ENCODE assay signal across 8 cellular contexts in the genomic region with DNA sequence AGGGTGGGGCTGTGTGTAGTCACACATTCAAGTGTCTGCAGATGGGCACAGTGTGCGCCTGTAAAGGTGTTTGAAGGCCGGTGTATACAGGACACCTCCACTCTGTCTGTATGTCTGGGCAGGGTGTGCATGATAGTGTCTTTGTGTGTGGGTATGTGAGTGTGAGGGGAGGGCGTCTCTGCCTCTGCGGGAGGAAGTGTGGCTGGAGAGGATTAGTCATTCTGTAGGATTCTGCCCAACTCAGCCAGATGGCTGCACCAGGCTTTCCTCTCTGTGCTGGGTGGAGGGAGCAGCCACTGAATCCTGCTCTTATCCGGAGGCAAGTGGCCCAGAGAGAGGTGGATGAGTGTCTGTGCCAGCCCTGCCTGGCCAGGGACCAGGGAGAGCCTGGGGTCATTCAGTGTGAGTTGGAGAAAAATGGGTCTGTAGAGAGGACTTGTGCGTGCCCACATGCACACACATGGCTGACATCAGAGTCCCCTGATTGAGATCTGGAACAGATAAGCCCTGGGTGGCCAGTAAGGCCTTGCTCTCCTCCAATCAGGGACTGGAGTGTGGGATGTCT. TPM values are rescaled to one million over a fixed set of nuclear protein-coding genes. Genes with fewer than 3 reads are reported as not detected.
DNase-seq lines count a peak whose midpoint lies in the region; ATAC-seq and TF ChIP-seq lines count a peak whose summit lies in the region.

No MANE protein-coding gene starts in this region.

- H3K27me3 Mint-ChIP-seq in activated naive CD4-positive, alpha-beta T cell treated with anti-CD3 and anti-CD28 coated beads, Interleukin-2, amount 50 U/mL, for 24 hours: no peaks in the 10 kb centered on the region
- no peaks in the 10 kb centered on the region for H3K27me3 Mint-ChIP-seq in osteocyte (ENCODE audit: unreplicated experiment)

- no peak for TF ChIP-seq EP300 in tibial nerve (IDR thresholded peaks at IDR 0.05)

- WGBS in tibial nerve, 2 donors: 2 to 4% methylated on average over 6 of the region's 6 CpGs

- peak overlapping the region; percentile 69 to 86 (median 80) for H3K4me3 ChIP-seq in tibial nerve

- peak overlapping the region; percentile 98 to 99 (median 99) for H3K27ac ChIP-seq in tibial nerve

- peak; percentile 57 for DNase-seq in AG09319 (ENCODE audit: extremely low read depth, low read depth)
- peak; percentile 14 for DNase-seq in GOT3 (lab: John Stamatoyannopoulos, UW)
- peak; percentile 97 for DNase-seq in RPMI7951 (ENCODE audit: low read depth)
- DNase-seq in Right ventricle myocardium inferior (ENCODE audit: missing footprints): no peak
- no peak for DNase-seq in osteocyte (ENCODE audit: extremely low spot score, unreplicated experiment)
- peak in 1 of 2 donors; percentile 65 for DNase-seq in tibial nerve (ENCODE audit: low spot score in 2 of 2)

- no peaks in the 10 kb centered on the region for H3K9me3 Mint-ChIP-seq in activated naive CD4-positive, alpha-beta T cell treated with anti-CD3 and anti-CD28 coated beads, Interleukin-2, amount 50 U/mL, for 24 hours
- H3K9me3 Mint-ChIP-seq in osteocyte (ENCODE audit: unreplicated experiment): no peaks in the 10 kb centered on the region

- intact Hi-C loops in Right ventricle myocardium inferior (cut with DNase I): loop anchor here (5.0 kb wide), 1 partner anchor 45 kb away; a partner anchor contains a TSS

- no peaks in the 10 kb centered on the region for H3K9me3 ChIP-seq in tibial nerve

- H3K36me3 ChIP-seq in tibial nerve: peaks cover 3 to 33% (median 25%) of the 10 kb centered on the region in 3 donors

- TF ChIP-seq CTCF in AG09319 (IDR thresholded peaks at IDR 0.05; ENCODE audit: low read depth, low read length) (no peak), osteocyte (IDR thresholded peaks at IDR 0.05) (no peak), tibial nerve (IDR thresholded peaks at IDR 0.05) (no peak)

- H3K36me3 Mint-ChIP-seq in activated naive CD4-positive, alpha-beta T cell treated with anti-CD3 and anti-CD28 coated beads, Interleukin-2, amount 50 U/mL, for 24 hours: no peaks in the 10 kb centered on the region
- peaks cover 10% of the 10 kb centered on the region for H3K36me3 Mint-ChIP-seq in osteocyte (ENCODE audit: unreplicated experiment)

- peak overlapping the region; percentile 33 for H3K27ac Mint-ChIP-seq in activated naive CD4-positive, alpha-beta T cell treated with anti-CD3 and anti-CD28 coated beads, Interleukin-2, amount 50 U/mL, for 24 hours
- H3K27ac Mint-ChIP-seq in osteocyte (ENCODE audit: unreplicated experiment): peak overlapping the region; percentile 95

- H3K4me1 ChIP-seq in tibial nerve: peaks cover 0 to 37% (median 21%) of the 10 kb centered on the region in 4 donors

- TF ChIP-seq POLR2A in tibial nerve (IDR thresholded peaks at IDR 0.05): no peak

- ATAC-seq in Right ventricle myocardium inferior: peak; percentile 53
- ATAC-seq in HG03025 (IDR thresholded peaks at IDR 0.05; ENCODE audit: low FRiP score, unreplicated experiment): no peak

- peak overlapping the region; percentile 85 for H3K4me3 Mint-ChIP-seq in activated naive CD4-positive, alpha-beta T cell treated with anti-CD3 and anti-CD28 coated beads, Interleukin-2, amount 50 U/mL, for 24 hours
- peak overlapping the region; percentile 84 for H3K4me3 Mint-ChIP-seq in osteocyte (ENCODE audit: unreplicated experiment)

- H3K27me3 ChIP-seq in tibial nerve: no peaks in the 10 kb centered on the region

- H3K4me1 Mint-ChIP-seq in activated naive CD4-positive, alpha-beta T cell treated with anti-CD3 and anti-CD28 coated beads, Interleukin-2, amount 50 U/mL, for 24 hours: peaks cover 14% of the 10 kb centered on the region
- peaks cover 26% of the 10 kb centered on the region for H3K4me1 Mint-ChIP-seq in osteocyte (ENCODE audit: unreplicated experiment)

RNA-seq across cellular contexts. Expression of a gene that starts 1.7 kb away (rescaled TPM):
- total RNA-seq in RPMI7951 (2014; rRNA removed; shearing (Covaris generic)): 115 and 125 TPM in 2 replicates
- total RNA-seq in Right ventricle myocardium inferior (14.1 TPM), osteocyte (78.3 and 81.0 TPM in 2 replicates), tibial nerve (100 to 1,000 TPM in 2 of 4 donors, 10 to 100 TPM in 2; 77.4 to 181 (median 106) TPM)

RNA-seq across cellular contexts. Expression of a gene that starts 1.8 kb away (rescaled TPM):
- 2.0 and 2.8 TPM in 2 replicates for total RNA-seq in RPMI7951 (2014; rRNA removed; shearing (Covaris generic))
- total RNA-seq in Right ventricle myocardium inferior (0.22 TPM), osteocyte (1.9 and 2.1 TPM in 2 replicates), tibial nerve (1 to 10 TPM in 3 of 4 donors, under 1 TPM in 1; 0.84 to 2.4 (median 1.9) TPM)

RNA-seq across cellular contexts. Expression of a gene that starts 29.1 kb away (rescaled TPM):
- 8.1 and 11.4 TPM in 2 replicates for total RNA-seq in RPMI7951 (2014; rRNA removed; shearing (Covaris generic))
- total RNA-seq in Right ventricle myocardium inferior (4.8 TPM), osteocyte (43.0 and 49.0 TPM in 2 replicates), tibial nerve (10 to 100 TPM in 1 of 4 donors, 1 to 10 TPM in 3; 4.0 to 13.5 (median 8.4) TPM)

RNA-seq across cellular contexts. Expression of a gene that starts 33.1 kb away (rescaled TPM):
- 20.3 and 29.7 TPM in 2 replicates for total RNA-seq in RPMI7951 (2014; rRNA removed; shearing (Covaris generic))
- 43.4 TPM for total RNA-seq in Right ventricle myocardium inferior
- total RNA-seq in osteocyte: 69.9 and 72.1 TPM in 2 replicates
- total RNA-seq in tibial nerve: 100 to 1,000 TPM in 2 of 4 donors, 10 to 100 TPM in 2; 81.4 to 134 (median 98.7) TPM

RNA-seq across cellular contexts. Expression of a gene that starts 45.4 kb away (rescaled TPM):
- 6.4 and 7.8 TPM in 2 replicates for total RNA-seq in RPMI7951 (2014; rRNA removed; shearing (Covaris generic))
- total RNA-seq in Right ventricle myocardium inferior: 6.6 TPM
- 7.1 and 7.7 TPM in 2 replicates for total RNA-seq in osteocyte
- 10 to 100 TPM in 1 of 4 donors, 1 to 10 TPM in 3; 5.0 to 11.4 (median 6.6) TPM for total RNA-seq in tibial nerve

Comparison
In these comparisons a context has a peak if more than half of its experiments do, and no peak if none do; other contexts are left out.
1. DNase-seq: peak in AG09319 (single experiment), GOT3 (single experiment) and RPMI7951 (single experiment); none in Right ventricle myocardium inferior (single experiment) and osteocyte (single experiment).